In genomic region chr14:91352101-91352500, GRCh38 we compare ENCODE assay signal across 10 cellular contexts.
DNase-seq lines count a peak whose midpoint lies in the region; ATAC-seq and TF ChIP-seq lines count a peak whose summit lies in the region.
"Had no signal": no experiment of that assay in that cellular context is flagged by ENCODE, and none has a peak within 500 bp of the region (broad histone marks: within the 10 kb centered on the region; RNA-seq: fewer than 3 reads in every experiment).

No MANE protein-coding gene starts in this region.

- H3K4me1 ChIP-seq in HUES64 (ENCODE audit: insufficient read depth, low read length) (peaks cover 27% of the 10 kb centered on the region), gastrocnemius medialis (peaks cover 0 to 4% of the 10 kb centered on the region in 2 donors)

- H3K27me3 ChIP-seq in HUES64 (ENCODE audit: insufficient read depth, low read length) (no peaks in the 10 kb centered on the region), gastrocnemius medialis (no peaks in the 10 kb centered on the region)

- H3K27ac ChIP-seq in HUES64 (ENCODE audit: low read depth, low read length) (0 out of 2 replicates have a peak overlapping the region, but pooled peaks have one; percentile 18), gastrocnemius medialis (peak overlapping the region in 1 of 4 donors; percentile 10)

- no peaks in the 10 kb centered on the region for H3K36me3 ChIP-seq in HUES64 (ENCODE audit: insufficient read depth, low read length)
- no peaks in the 10 kb centered on the region for H3K36me3 ChIP-seq in gastrocnemius medialis

- peaks cover 66% of the 10 kb centered on the region for H3K4me1 Mint-ChIP-seq in memory B cell

- intact Hi-C loops in gastrocnemius medialis (cut with DNase I; ENCODE audit: low total_unique reads) = no loop called here

- TF ChIP-seq POLR2A in gastrocnemius medialis (IDR thresholded peaks at IDR 0.05) = no peak

- H3K9me3 Mint-ChIP-seq in memory B cell = no peaks in the 10 kb centered on the region

- in situ Hi-C loops in gastrocnemius medialis (cut with MboI; ENCODE audit: low sequenced_read_pairs in 4 of 4) = no loop called here

- H3K4me3 Mint-ChIP-seq in memory B cell = no peak overlapping the region

- DNase-seq in AG08396 (ENCODE audit: low spot score) (peak; percentile 47), astrocyte of the hippocampus (ENCODE audit: low read depth, low spot score) (peak; percentile 48), memory B cell (ENCODE audit: low spot score in 2 of 2) (no peak), NCI-H1436 (lab: John Stamatoyannopoulos, UW) (no peak), gastrocnemius medialis (no peak), cerebellum (ENCODE audit: low spot score) (no peak)
- DNase-seq: Caco-2, NCI-H748 treated with DMSO at 0.1 percent for 48 hours had no signal

- H3K27ac Mint-ChIP-seq in memory B cell = peak overlapping the region; percentile 90

- no peaks in the 10 kb centered on the region for H3K27me3 Mint-ChIP-seq in memory B cell

- no peak overlapping the region for H3K4me3 ChIP-seq in HUES64 (ENCODE audit: low read length)
- no peak overlapping the region for H3K4me3 ChIP-seq in gastrocnemius medialis

- H3K36me3 Mint-ChIP-seq in memory B cell = peaks cover 10% of the 10 kb centered on the region

- H3K9ac ChIP-seq in HUES64 (ENCODE audit: low read depth, low read length) = no peak overlapping the region

- no peak for ATAC-seq in memory B cell (ENCODE audit: low read depth)
- ATAC-seq in GM18511 (IDR thresholded peaks at IDR 0.05; ENCODE audit: unreplicated experiment) = no peak
- no peak for ATAC-seq in gastrocnemius medialis

- TF ChIP-seq CTCF in gastrocnemius medialis (IDR thresholded peaks at IDR 0.05 in 4 of 5, conservative IDR thresholded peaks at IDR 0.05 in 1 of 5) = no peak

- 81% methylated on average over 18 of the region's 18 CpGs for WGBS in HUES64

- no peaks in the 10 kb centered on the region for H3K9me3 ChIP-seq in HUES64 (ENCODE audit: insufficient read depth, low read depth, low read length)
- no peaks in the 10 kb centered on the region for H3K9me3 ChIP-seq in gastrocnemius medialis
- H3K9me3 ChIP-seq: Caco-2 had no signal

Comparison
In these comparisons a context has a peak if more than half of its experiments do, and no peak if none do; other contexts are left out.
1. DNase-seq: peak in AG08396 (single experiment) and astrocyte of the hippocampus (single experiment); none in memory B cell (0 of 2), NCI-H1436 (single experiment), gastrocnemius medialis (0 of 2) and cerebellum (single experiment).